7 cellular contexts compared by ENCODE assay signal in genomic region chr17:44094701-44095387, GRCh38. TPM values are rescaled to one million over a fixed set of nuclear protein-coding genes. Genes with fewer than 3 reads are reported as not detected.
DNase-seq lines count a peak whose midpoint lies in the region; ATAC-seq and TF ChIP-seq lines count a peak whose summit lies in the region.

No MANE protein-coding gene starts in this region.

- H3K27me3 ChIP-seq in IMR-90 (ENCODE audit: control insufficient read depth, insufficient read depth, low read length) = no peaks in the 10 kb centered on the region
- no peaks in the 10 kb centered on the region for H3K27me3 ChIP-seq in mammary epithelial cell (ENCODE audit: insufficient read depth, low read length)
- H3K27me3 ChIP-seq in mesendoderm (ENCODE audit: insufficient read depth, low read length, poor library complexity) = no peaks in the 10 kb centered on the region
- no peaks in the 10 kb centered on the region for H3K27me3 ChIP-seq in thoracic aorta (replicated peaks; ENCODE audit: insufficient read depth)

- H3K4ac ChIP-seq in IMR-90 (ENCODE audit: low read depth, low read length) = peak overlapping the region; percentile 86
- H3K4ac ChIP-seq in mesendoderm (ENCODE audit: low read depth, low read length) = peak overlapping the region; percentile 28

- H4K8ac ChIP-seq in IMR-90 (ENCODE audit: low read depth in 2 of 2, low read length in 2 of 2) = peak overlapping the region; percentile 75 to 80; a peak in 3 of 4 replicates
- peak overlapping the region; percentile 56 for H4K8ac ChIP-seq in mesendoderm (ENCODE audit: low read depth, low read length)

- H3K27ac ChIP-seq in IMR-90 (ENCODE audit: insufficient read depth, low read length) = peak overlapping the region; percentile 87
- H3K27ac ChIP-seq in mammary epithelial cell (ENCODE audit: insufficient read depth, low read depth, low read length) = no peak overlapping the region
- peak overlapping the region; percentile 64 for H3K27ac ChIP-seq in mesendoderm (ENCODE audit: low read depth, low read length)
- peak overlapping the region; percentile 54 to 75 for H3K27ac ChIP-seq in thoracic aorta

- H4K20me1 ChIP-seq in IMR-90 (ENCODE audit: insufficient read depth, low read length) (0 out of 2 replicates have a peak, but pooled peaks cover 3% of the 10 kb centered on the region), mammary epithelial cell (ENCODE audit: insufficient read depth, low read length) (no peaks in the 10 kb centered on the region)

- peak overlapping the region; percentile 63 for H3K18ac ChIP-seq in IMR-90 (ENCODE audit: low read depth, low read length)
- H3K18ac ChIP-seq in mesendoderm (ENCODE audit: low read length) = peak overlapping the region; percentile 75

- BruUV-seq in IMR-90 (replicated peaks; lab: Mats Ljungman, UMichigan) (no TSS peak), mammary epithelial cell (replicated peaks; lab: Mats Ljungman, UMichigan) (no TSS peak)

- dilution Hi-C loops in IMR-90 (cut with HindIII; ENCODE audit: low sequenced_read_pairs, unreplicated experiment) (no loop called here), mammary epithelial cell (cut with HindIII; ENCODE audit: low sequenced_read_pairs) (loop anchor here (5.0 kb wide), 3 partner anchors 43 to 73 kb away; no protein-coding TSS in a partner anchor)

- H4K91ac ChIP-seq in IMR-90 (ENCODE audit: insufficient read depth, low read depth, low read length) = peak overlapping the region; percentile 75; the same call in 1 of the 2 replicates

- no peak overlapping the region for H3K4me3 ChIP-seq in IMR-90 (ENCODE audit: insufficient read depth, low read depth, low read length)
- no peak overlapping the region for H3K4me3 ChIP-seq in mammary epithelial cell (replicated peaks in 1 of 3; ENCODE audit: insufficient read depth in 1 of 3, low read depth in 2 of 3, low read length in 3 of 3)
- H3K4me3 ChIP-seq in mesendoderm (ENCODE audit: low read length) = no peak overlapping the region
- H3K4me3 ChIP-seq in thoracic aorta = no peak overlapping the region

- H2BK120ac ChIP-seq in IMR-90 (ENCODE audit: low read depth, low read length) (peak overlapping the region; percentile 82), mesendoderm (ENCODE audit: low read depth, low read length) (peak overlapping the region; percentile 16)

- no peak for TF ChIP-seq POLR2A in IMR-90 (IDR thresholded peaks at IDR 0.05; ENCODE audit: low read depth, low read length)

- ATAC-seq in IMR-90 (ENCODE audit: low read depth) (no peak), thoracic aorta (ENCODE audit: insufficient number of reproducible peaks, low FRiP score, low read depth) (no peak), GM21526 (IDR thresholded peaks at IDR 0.05; ENCODE audit: low FRiP score, unreplicated experiment) (no peak)

- DNase-seq in IMR-90 (no peak), mammary epithelial cell (no peak), mesendoderm (no peak), thoracic aorta (ENCODE audit: low spot score) (no peak), cerebellar nuclear complex (lab: John Stamatoyannopoulos, UW) (no peak)
- DNase-seq in stimulated activated CD4-positive, alpha-beta T cell treated with anti-CD3 and anti-CD28 coated beads, Interleukin-15, amount 100 ng/mL, for 24 hours = no peak

- H3K9me3 ChIP-seq in IMR-90 (ENCODE audit: control insufficient read depth, insufficient read depth, low read length) (no peaks in the 10 kb centered on the region), mammary epithelial cell (replicated peaks; ENCODE audit: insufficient read depth, low read length) (no peaks in the 10 kb centered on the region), thoracic aorta (no peaks in the 10 kb centered on the region)

- TF ChIP-seq RAD21 in IMR-90 (IDR thresholded peaks at IDR 0.05; ENCODE audit: low read length) = no peak

- H2BK20ac ChIP-seq in IMR-90 (ENCODE audit: low read depth, low read length) = peak overlapping the region; percentile 63; the same call in 1 of the 2 replicates

- POLR2A ChIA-PET in IMR-90 (lab: Charles Lee; ENCODE audit: unreplicated experiment) = interaction anchor here (0.6 kb wide), 1 partner anchor 11 kb away, joined by 3 read pairs; no protein-coding TSS in a partner anchor

- H3K36me3 ChIP-seq in IMR-90 (ENCODE audit: control insufficient read depth, insufficient read depth, low read length) (peaks cover 25% of the 10 kb centered on the region), mammary epithelial cell (ENCODE audit: insufficient read depth, low read length) (no peaks in the 10 kb centered on the region), mesendoderm (ENCODE audit: control insufficient read depth, insufficient read depth, low read length) (peaks cover 2% of the 10 kb centered on the region), thoracic aorta (peaks cover 35% of the 10 kb centered on the region)

- peak overlapping the region; percentile 91 for H3K14ac ChIP-seq in IMR-90 (replicated peaks; ENCODE audit: low read depth, low read length)

- peaks cover 18% of the 10 kb centered on the region for H3K9me1 ChIP-seq in IMR-90 (ENCODE audit: insufficient read depth, low read length)

- TF ChIP-seq CTCF in IMR-90 (conservative IDR thresholded peaks at IDR 0.05; ENCODE audit: low read depth, low read length) (no peak), mammary epithelial cell (conservative IDR thresholded peaks at IDR 0.05 in 1 of 2, IDR thresholded peaks at IDR 0.05 in 1 of 2; ENCODE audit: extremely low read depth in 1 of 2, insufficient read depth in 1 of 2, low read depth in 1 of 2, low read length in 2 of 2) (no peak), thoracic aorta (IDR thresholded peaks at IDR 0.05) (no peak)

- no peak overlapping the region; the same call in 1 of the 2 replicates for H3K56ac ChIP-seq in IMR-90 (ENCODE audit: extremely low read depth, insufficient read depth, low read length)
- peak overlapping the region; percentile 64 for H3K56ac ChIP-seq in mesendoderm (ENCODE audit: low read length)

- H3K4me2 ChIP-seq in IMR-90 (ENCODE audit: low read depth, low read length) (peak overlapping the region; percentile 44), mammary epithelial cell (ENCODE audit: insufficient read depth, low read depth, low read length) (no peak overlapping the region), mesendoderm (ENCODE audit: low read length) (no peak overlapping the region)

- peak overlapping the region; percentile 66 for H2BK5ac ChIP-seq in IMR-90 (ENCODE audit: low read depth, low read length, poor library complexity, severe bottlenecking)
- H2BK5ac ChIP-seq in mesendoderm (ENCODE audit: low read length) = peak overlapping the region; percentile 17

- H2AK5ac ChIP-seq in IMR-90 (ENCODE audit: low read depth, low read length) = peak overlapping the region; percentile 77
- no peak overlapping the region for H2AK5ac ChIP-seq in mesendoderm (ENCODE audit: low read length)

- H2AFZ ChIP-seq in IMR-90 (replicated peaks; ENCODE audit: low read length, poor library complexity) (no peak overlapping the region), mammary epithelial cell (ENCODE audit: low read depth, low read length) (peak overlapping the region; percentile 91)

- intact Hi-C loops in IMR-90 (cut with micrococcal nuclease) (loop anchor here (1.0 kb wide), 2 partner anchors 13 to 25 kb away; partner anchors contain the start of gene G6PC3), mammary epithelial cell (cut with micrococcal nuclease) (no loop called here)

- peak overlapping the region; percentile 69 for H4K5ac ChIP-seq in IMR-90 (ENCODE audit: low read depth, low read length)
- no peak overlapping the region for H4K5ac ChIP-seq in mesendoderm (ENCODE audit: low read length)

- in situ Hi-C loops in IMR-90 (cut with MboI; ENCODE audit: low sequenced_read_pairs) (no loop called here), mammary epithelial cell (cut with MboI; ENCODE audit: low sequenced_read_pairs in 2 of 2) (loop anchor here in 1 of 2 donors (25.0 kb wide), 1 partner anchor 92 kb away; the partner anchor contains the start of genes ATXN7L3 and TMUB2)

- H3K23ac ChIP-seq in IMR-90 (ENCODE audit: low read depth, low read length) (peak overlapping the region; percentile 61), mesendoderm (ENCODE audit: low read length) (no peak overlapping the region)

- no CpG with 5 or more reads among the region's 8 CpGs for WGBS in IMR-90 (ENCODE audit: extremely low coverage in 2 of 2, insufficient read length in 1 of 2), 2 experiments
- WGBS in mammary epithelial cell (ENCODE audit: low coverage, missing lambda C conversion rate) = 93% methylated on average over 8 of the region's 8 CpGs
- no CpG with 5 or more reads among the region's 8 CpGs for WGBS in mesendoderm (ENCODE audit: extremely low coverage, insufficient coverage, low lambda C conversion rate)

- H2BK15ac ChIP-seq in IMR-90 (ENCODE audit: low read depth, low read length) = peak overlapping the region; percentile 82; the same call in 1 of the 3 replicates
- peak overlapping the region; percentile 2 for H2BK15ac ChIP-seq in mesendoderm (replicated peaks; ENCODE audit: low read depth)

- peaks cover 16% of the 10 kb centered on the region for H3K4me1 ChIP-seq in IMR-90 (ENCODE audit: control insufficient read depth, insufficient read depth, low read length)
- H3K4me1 ChIP-seq in mammary epithelial cell (ENCODE audit: insufficient read depth, low read length) = peaks cover 18% of the 10 kb centered on the region
- H3K4me1 ChIP-seq in mesendoderm (ENCODE audit: control insufficient read depth, low read depth, low read length) = peaks cover 5% of the 10 kb centered on the region
- H3K4me1 ChIP-seq in thoracic aorta (ENCODE audit: control insufficient read depth in 1 of 2, low read depth in 2 of 2) = peaks cover 33 to 47% of the 10 kb centered on the region in 2 donors

- H3K79me1 ChIP-seq in IMR-90 (ENCODE audit: low read depth in 1 of 2, low read length in 2 of 2) (peaks cover 17 to 67% of the 10 kb centered on the region in 2 experiments), mesendoderm (ENCODE audit: low read length) (peaks cover 13% of the 10 kb centered on the region)

- peak overlapping the region; percentile 86 for H2AK9ac ChIP-seq in IMR-90 (replicated peaks; ENCODE audit: low read depth, low read length, poor library complexity)

- H3K9ac ChIP-seq in IMR-90 (ENCODE audit: low read depth, low read length) (peak overlapping the region; percentile 4; the same call in 1 of the 2 replicates), mammary epithelial cell (ENCODE audit: insufficient read depth, low read length) (no peak overlapping the region), mesendoderm (ENCODE audit: low read length) (peak overlapping the region; percentile 27)

- CTCF ChIA-PET in IMR-90 (lab: Yijun Ruan, JAX) (no interaction called here), mammary epithelial cell (lab: Charles Lee; ENCODE audit: low non-redundant PET) (no interaction called here)

- no peaks in the 10 kb centered on the region for H3K79me2 ChIP-seq in mammary epithelial cell (ENCODE audit: insufficient read depth, low read length)
- peaks cover 3% of the 10 kb centered on the region for H3K79me2 ChIP-seq in mesendoderm (ENCODE audit: control insufficient read depth, insufficient read depth, low read length)

RNA-seq across cellular contexts. Expression of gene G6PC3, which starts 24.3 kb away (rescaled TPM):
- 19.4 and 20.4 TPM in 2 replicates for total RNA-seq in IMR-90 (2012; rRNA removed)
- polyA plus RNA-seq in IMR-90 (2012; rRNA removed) = 107 and 127 TPM in 2 replicates
- polyA plus RNA-seq in IMR-90 (2012; cell fraction: cytosol; rRNA removed) = 87.5 and 210 TPM in 2 replicates
- 49.2 and 86.8 TPM in 2 replicates for polyA plus RNA-seq in IMR-90 (2012; cell fraction: nucleus; rRNA removed; ENCODE audit: low replicate concordance)
- 10 to 100 TPM; 20.5 to 70.7 TPM for total RNA-seq in mammary epithelial cell
- 134 TPM for polyA plus RNA-seq in mammary epithelial cell
- 134 TPM for polyA minus RNA-seq in mammary epithelial cell
- polyA plus RNA-seq in mesendoderm (2013, experiment 1 of 2) = 181 TPM
- polyA plus RNA-seq in mesendoderm (2013, experiment 2 of 2) = 184 TPM
- 10 to 100 TPM; 26.4 to 54.6 TPM for total RNA-seq in thoracic aorta

RNA-seq across cellular contexts. Expression of gene LSM12, which starts 28.4 kb away (rescaled TPM):
- total RNA-seq in IMR-90 (2012; rRNA removed) = 41.0 and 50.3 TPM in 2 replicates
- polyA plus RNA-seq in IMR-90 (2012; rRNA removed) = 37.6 and 38.0 TPM in 2 replicates
- polyA plus RNA-seq in IMR-90 (2012; cell fraction: cytosol; rRNA removed) = 20.3 and 21.4 TPM in 2 replicates
- 8.8 and 29.9 TPM in 2 replicates for polyA plus RNA-seq in IMR-90 (2012; cell fraction: nucleus; rRNA removed; ENCODE audit: low replicate concordance)
- total RNA-seq in mammary epithelial cell = 10 to 100 TPM; 51.2 to 79.2 TPM
- 62.2 TPM for polyA plus RNA-seq in mammary epithelial cell
- 112 TPM for polyA minus RNA-seq in mammary epithelial cell
- polyA plus RNA-seq in mesendoderm (2013, experiment 1 of 2) = 147 TPM
- 143 TPM for polyA plus RNA-seq in mesendoderm (2013, experiment 2 of 2)
- total RNA-seq in thoracic aorta = 10 to 100 TPM; 24.9 to 30.8 TPM

RNA-seq across cellular contexts. Expression of gene HDAC5, which starts 28.6 kb away (rescaled TPM):
- total RNA-seq in IMR-90 (2012; rRNA removed) = 61.3 and 71.4 TPM in 2 replicates
- 47.0 and 50.0 TPM in 2 replicates for polyA plus RNA-seq in IMR-90 (2012; rRNA removed)
- polyA plus RNA-seq in IMR-90 (2012; cell fraction: cytosol; rRNA removed) = 21.2 and 58.0 TPM in 2 replicates
- 87.7 and 169 TPM in 2 replicates for polyA plus RNA-seq in IMR-90 (2012; cell fraction: nucleus; rRNA removed; ENCODE audit: low replicate concordance)
- 10 to 100 TPM in 1 of 2 donors, 1 to 10 TPM in 1; 9.9 to 21.8 TPM for total RNA-seq in mammary epithelial cell
- 9.1 TPM for polyA plus RNA-seq in mammary epithelial cell
- polyA minus RNA-seq in mammary epithelial cell = 3.9 TPM
- polyA plus RNA-seq in mesendoderm (2013, experiment 1 of 2) = 21.7 TPM
- polyA plus RNA-seq in mesendoderm (2013, experiment 2 of 2) = 20.8 TPM
- total RNA-seq in thoracic aorta = 100 to 1,000 TPM in 1 of 2 donors, 10 to 100 TPM in 1; 76.9 to 115 TPM

RNA-seq across cellular contexts. Expression of gene HROB, which starts 46.9 kb away (rescaled TPM):
- total RNA-seq in IMR-90 (2012; rRNA removed) = 2.8 and 3.2 TPM in 2 replicates
- polyA plus RNA-seq in IMR-90 (2012; rRNA removed) = 4.0 and 4.4 TPM in 2 replicates
- polyA plus RNA-seq in IMR-90 (2012; cell fraction: cytosol; rRNA removed) = 1.8 TPM in 2 replicates
- polyA plus RNA-seq in IMR-90 (2012; cell fraction: nucleus; rRNA removed; ENCODE audit: low replicate concordance) = 6.9 and 8.0 TPM in 2 replicates
- total RNA-seq in mammary epithelial cell = 10 to 100 TPM in 1 of 2 donors, 1 to 10 TPM in 1; 3.0 to 10.3 TPM
- 9.9 TPM for polyA plus RNA-seq in mammary epithelial cell
- 49.6 TPM for polyA minus RNA-seq in mammary epithelial cell
- polyA plus RNA-seq in mesendoderm (2013, experiment 1 of 2) = 10.7 TPM
- polyA plus RNA-seq in mesendoderm (2013, experiment 2 of 2) = 10.4 TPM
- total RNA-seq in thoracic aorta = 1 to 10 TPM in 1 of 2 donors, under 1 TPM in 1; 0.85 to 2.6 TPM
